1 cellular context compared by ENCODE assay signal in genomic region chr17:71921726-71922320, GRCh38.
TF ChIP-seq lines count a peak whose summit lies in the region.

No MANE protein-coding gene starts in this region.

TF ChIP-seq in WTC11, 78 proteins besides CTCF, POLR2A, EP300 and RAD21 (continued from another document):
- TF ChIP-seq CDX4 (CRISPR knock-in tag; IDR thresholded peaks at IDR 0.05; ENCODE audit: borderline replicate concordance), result no peak
- no peak for TF ChIP-seq JAZF1 (CRISPR knock-in tag; IDR thresholded peaks at IDR 0.05)
- TF ChIP-seq PRDM15 (CRISPR knock-in tag; IDR thresholded peaks at IDR 0.05), result no peak
- TF ChIP-seq MLX (CRISPR knock-in tag; IDR thresholded peaks at IDR 0.05), result no peak
- TF ChIP-seq E2F4 (CRISPR knock-in tag; IDR thresholded peaks at IDR 0.05; ENCODE audit: borderline replicate concordance, low read depth), result no peak
- TF ChIP-seq ZNF317 (CRISPR knock-in tag; IDR thresholded peaks at IDR 0.05; ENCODE audit: borderline replicate concordance, low read depth), result no peak
- TF ChIP-seq SP1 (CRISPR knock-in tag; conservative IDR thresholded peaks at IDR 0.05), result no peak
